In the genomic region with DNA sequence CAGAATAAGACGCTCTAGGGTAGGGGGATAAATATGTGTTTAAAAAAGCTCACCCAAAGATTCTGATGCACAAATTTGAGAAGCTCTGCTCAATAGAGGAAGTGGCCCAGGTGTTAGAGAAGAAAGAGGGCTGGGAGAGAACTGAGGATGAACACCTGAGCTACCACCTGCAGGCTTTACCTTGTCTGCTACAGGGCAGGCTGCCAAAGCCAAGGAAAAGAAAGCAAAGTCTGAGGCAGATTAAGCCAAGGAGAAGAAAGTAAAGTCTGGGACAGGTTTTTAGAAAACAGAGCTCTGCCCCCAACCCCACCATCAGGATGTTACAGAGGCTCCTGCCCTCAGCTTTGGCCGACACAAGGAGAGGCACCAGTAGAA, we compare ENCODE assay signal across 29 cellular contexts.
DNase-seq lines count a peak whose midpoint lies in the region; ATAC-seq, FAIRE-seq and TF ChIP-seq lines count a peak whose summit lies in the region.
"Had no signal": no experiment of that assay in that cellular context is flagged by ENCODE, and none has a peak within 500 bp of the region (broad histone marks: within the 10 kb centered on the region; RNA-seq: fewer than 3 reads in every experiment).

No MANE protein-coding gene starts in this region.

- H3K4me1 ChIP-seq in K562 (replicated peaks in 1 of 2; ENCODE audit: control insufficient read depth in 2 of 2, insufficient read depth in 2 of 2, low read length in 2 of 2) (no peaks in the 10 kb centered on the region), trophoblast cell (ENCODE audit: control insufficient read depth in 1 of 2, insufficient read depth in 2 of 2, low read length in 2 of 2) (no peaks in the 10 kb centered on the region), aorta (ENCODE audit: control insufficient read depth in 1 of 2, insufficient read depth in 2 of 2, low read length in 2 of 2) (peaks cover 4 to 6% of the 10 kb centered on the region in 2 donors), BE2C (no peaks in the 10 kb centered on the region)
- H3K4me1 ChIP-seq: A549, SJCRH30 had no signal

- POLR2A ChIA-PET in K562 (lab: Yijun Ruan, JAX): interaction anchor here (0.6 to 1.5 kb wide), 4 partner anchors 9 to 255 kb away, joined by 3 to 4 read pairs (median 3); no protein-coding TSS in a partner anchor

- peak overlapping the region; percentile 22 for H3K4ac ChIP-seq in trophoblast cell (ENCODE audit: low read depth, low read length)

- H2AFZ ChIP-seq in K562 (ENCODE audit: low read depth, low read length): no peak overlapping the region
- H2AFZ ChIP-seq in trophoblast cell (ENCODE audit: insufficient read depth, low read length, poor library complexity): no peak overlapping the region

- TF ChIP-seq POLR2A in K562 (conservative IDR thresholded peaks at IDR 0.05): no peak

- WGBS in K562 (ENCODE audit: insufficient coverage, low coverage, missing lambda C conversion rate): 38% methylated on average over 2 of the region's 2 CpGs
- no CpG with 5 or more reads among the region's 2 CpGs for WGBS in trophoblast cell (ENCODE audit: extremely low coverage, insufficient coverage, insufficient read length)
- 38 to 39% methylated on average over 2 of the region's 2 CpGs for WGBS in aorta, 2 donors

- TF ChIP-seq CTCF in K562 (IDR thresholded peaks at IDR 0.05 in 2 of 3, conservative IDR thresholded peaks at IDR 0.05 in 1 of 3; ENCODE audit: insufficient read depth in 2 of 3, low read depth in 1 of 3, low read length in 3 of 3) (no peak), BE2C (IDR thresholded peaks at IDR 0.05; ENCODE audit: low read depth, low read length) (no peak)

- no peak overlapping the region for H3K18ac ChIP-seq in trophoblast cell (ENCODE audit: low read length)

- no peak overlapping the region for H4K91ac ChIP-seq in trophoblast cell (ENCODE audit: low read depth, low read length)

- no peak for TF ChIP-seq RAD21 in K562 (CRISPR knock-in tag; conservative IDR thresholded peaks at IDR 0.05 in 1 of 2, IDR thresholded peaks at IDR 0.05 in 1 of 2)

- BruUV-seq in K562 (replicated peaks; lab: Mats Ljungman, UMichigan): no TSS peak

- H3K4me2 ChIP-seq in K562 (ENCODE audit: insufficient read depth, low read length): no peak overlapping the region
- no peak overlapping the region for H3K4me2 ChIP-seq in trophoblast cell (ENCODE audit: low read length)
- H3K4me2 ChIP-seq: A549 had no signal

- H3K9ac ChIP-seq in K562 (ENCODE audit: insufficient read depth in 1 of 2, low read depth in 2 of 2, low read length in 2 of 2): no peak overlapping the region
- no peak overlapping the region for H3K9ac ChIP-seq in trophoblast cell (ENCODE audit: low read length)

- H3K79me2 ChIP-seq in K562 (ENCODE audit: control insufficient read depth, insufficient read depth, low read length): no peaks in the 10 kb centered on the region
- H3K79me2 ChIP-seq in trophoblast cell (ENCODE audit: control insufficient read depth, insufficient read depth, low read length, poor library complexity): no peaks in the 10 kb centered on the region

- H3K27me3 ChIP-seq in K562 (ENCODE audit: control insufficient read depth in 2 of 2, insufficient read depth in 2 of 2, low read length in 2 of 2) (no peaks in the 10 kb centered on the region), trophoblast cell (ENCODE audit: insufficient read depth, low read length) (no peaks in the 10 kb centered on the region), aorta (ENCODE audit: control insufficient read depth in 1 of 2, insufficient read depth in 2 of 2, low read length in 1 of 2) (no peaks in the 10 kb centered on the region), BE2C (no peaks in the 10 kb centered on the region)
- H3K27me3 ChIP-seq: Peyer's patch, right lobe of liver, SJCRH30 had no signal

- TF ChIP-seq EP300 in K562 (IDR thresholded peaks at IDR 0.05; ENCODE audit: low read length): no peak

- no peak overlapping the region for H3K23ac ChIP-seq in trophoblast cell (ENCODE audit: low read length)

- no peak overlapping the region for H3K14ac ChIP-seq in trophoblast cell (ENCODE audit: low read length)

- no peak overlapping the region for H4K12ac ChIP-seq in trophoblast cell (ENCODE audit: low read depth, low read length)

- no peak overlapping the region for H2BK12ac ChIP-seq in trophoblast cell (ENCODE audit: low read length)

- H4K20me1 ChIP-seq in K562 (replicated peaks; ENCODE audit: control insufficient read depth, insufficient read depth, low read length): no peaks in the 10 kb centered on the region

- no peak overlapping the region for H3K27ac ChIP-seq in K562 (ENCODE audit: extremely low read depth, low read depth, low read length)
- H3K27ac ChIP-seq in trophoblast cell (ENCODE audit: low read depth, low read length): no peak overlapping the region
- H3K27ac ChIP-seq in aorta (ENCODE audit: low read depth in 1 of 2, low read length in 2 of 2): peak overlapping the region in 1 of 2 donors; percentile 61
- H3K27ac ChIP-seq: A549, epithelial cell of prostate, Peyer's patch, right lobe of liver, SJCRH30 had no signal

- no peaks in the 10 kb centered on the region for H3K36me3 ChIP-seq in K562 (ENCODE audit: control insufficient read depth, insufficient read depth, low read length)
- H3K36me3 ChIP-seq in trophoblast cell (ENCODE audit: control insufficient read depth in 1 of 2, insufficient read depth in 2 of 2, low read length in 2 of 2): peaks cover 0 to 2% of the 10 kb centered on the region in 2 experiments
- no peaks in the 10 kb centered on the region for H3K36me3 ChIP-seq in aorta (ENCODE audit: control insufficient read depth in 1 of 2, insufficient read depth in 2 of 2, low read length in 1 of 2)
- no peaks in the 10 kb centered on the region for H3K36me3 ChIP-seq in BE2C
- H3K36me3 ChIP-seq: left ventricle myocardium inferior, Peyer's patch, right lobe of liver, SJCRH30 had no signal

- intact Hi-C loops in Right ventricle myocardium inferior (cut with DNase I) (no loop called here), left cardiac atrium (cut with DNase I) (no loop called here), K562 (cut with micrococcal nuclease) (no loop called here), aorta (cut with DNase I) (loop anchor here in 1 of 2 donors (5.0 kb wide), 1 partner anchor 91 kb away; the partner anchor contains the start of gene THRB)

- ATAC-seq in Right ventricle myocardium inferior (peak; percentile 3), left cardiac atrium (no peak), K562 (peak; percentile 31), aorta (ENCODE audit: low FRiP score) (peak; percentile 33)
- ATAC-seq: A549 had no signal

- no peak overlapping the region for H4K8ac ChIP-seq in trophoblast cell (ENCODE audit: low read depth, low read length)

- no peaks in the 10 kb centered on the region for H3K9me3 ChIP-seq in K562 (replicated peaks; ENCODE audit: control insufficient read depth, insufficient read depth, low read depth, low read length)
- H3K9me3 ChIP-seq in trophoblast cell (ENCODE audit: insufficient read depth, low read depth, low read length): no peaks in the 10 kb centered on the region
- no peaks in the 10 kb centered on the region for H3K9me3 ChIP-seq in aorta (ENCODE audit: control insufficient read depth, low read length)
- H3K9me3 ChIP-seq in BE2C: no peaks in the 10 kb centered on the region
- H3K9me3 ChIP-seq: A549, Peyer's patch, right lobe of liver, SJCRH30 had no signal

- FAIRE-seq in K562 (lab: Jason Lieb, UNC): no peak
- FAIRE-seq: A549, astrocyte had no signal

- no peak overlapping the region for H2AK5ac ChIP-seq in trophoblast cell (ENCODE audit: low read length)

- H2BK120ac ChIP-seq in trophoblast cell (ENCODE audit: insufficient read depth, low read length, poor library complexity): no peak overlapping the region

- H2BK5ac ChIP-seq in trophoblast cell (ENCODE audit: low read depth, low read length, poor library complexity): no peak overlapping the region

- H3K9me1 ChIP-seq in K562 (ENCODE audit: control insufficient read depth, insufficient read depth, low read length): no peaks in the 10 kb centered on the region

- no peaks in the 10 kb centered on the region for H3K79me1 ChIP-seq in trophoblast cell (ENCODE audit: low read length)

- CTCF ChIA-PET in K562 (lab: Yijun Ruan, JAX; ENCODE audit: low intra/inter-chr PET ratio): interaction anchor here (0.6 kb wide), 1 partner anchor 97 kb away, joined by 3 read pairs; no protein-coding TSS in a partner anchor

- H3K4me3 ChIP-seq in K562 (no peak overlapping the region), trophoblast cell (ENCODE audit: low read depth, low read length) (no peak overlapping the region), aorta (ENCODE audit: low read length in 2 of 2) (no peak overlapping the region), BE2C (ENCODE audit: low read depth, low read length) (no peak overlapping the region)
- H3K4me3 ChIP-seq: A549, left ventricle myocardium inferior, Peyer's patch, right lobe of liver, SJCRH30 had no signal

- DNase-seq in Right ventricle myocardium inferior (ENCODE audit: missing footprints): no peak
- DNase-seq in left cardiac atrium: no peak
- no peak for DNase-seq in K562 (ENCODE audit: extremely low read depth in 1 of 4, low spot score in 3 of 4)
- DNase-seq in trophoblast cell: no peak
- no peak for DNase-seq in aorta
- DNase-seq in activated CD8-positive, alpha-beta memory T cell treated with anti-CD3 and anti-CD28 coated beads for 24 hours: no peak
- DNase-seq in NCI-H1436 (lab: John Stamatoyannopoulos, UW): no peak
- DNase-seq in BE2C: no peak
- DNase-seq: activated CD4-positive, alpha-beta T cell treated with anti-CD3 and anti-CD28 coated beads, Interleukin-2, amount 10 ng/mL, durations not matched to agents 24 days and 14 days; activated gamma-delta T cell; activated naive CD8-positive, alpha-beta T cell treated with anti-CD3 and anti-CD28 coated beads for 36 hours; activated T-cell treated with anti-CD3 and anti-CD28 coated beads, Interleukin-2, amount 50 U/mL, for 1 hour; caudate nucleus; CD4-positive, CD25-positive, alpha-beta regulatory T cell; cortex of kidney; effector memory CD4-positive, alpha-beta T cell; glutamatergic neuron; left ventricle myocardium inferior; NCI-H187 treated with DMSO at 0.1 percent for 48 hours; NCI-H524 treated with DMSO at 0.1 percent for 48 hours; right lobe of liver; SJCRH30; stimulated activated CD4-positive, alpha-beta T cell treated with anti-CD3 and anti-CD28 coated beads, Interleukin-12 subunit alpha, Interleukin-12 subunit beta, amount 100 ng/mL, for 4 hours; stimulated activated CD4-positive, alpha-beta T cell treated with anti-CD3 and anti-CD28 coated beads, Interleukin-4, amount 100 ng/mL, for 1 hour; SW 1271 had no signal

- in situ Hi-C loops in K562 (cut with MboI): no loop called here

TF ChIP-seq in K562, 482 proteins besides CTCF, POLR2A, EP300 and RAD21 (continues in another document):
- TF ChIP-seq SPI1 (IDR thresholded peaks at IDR 0.05; ENCODE audit: borderline replicate concordance, low read depth, low read length): peak; percentile 47; the same call in 1 of the 2 replicates

Comparison
In these comparisons a context has a peak if more than half of its experiments do, and no peak if none do; other contexts are left out.
1. ATAC-seq: peak in Right ventricle myocardium inferior (single experiment), K562 (single experiment) and aorta (single experiment); none in left cardiac atrium (0 of 2).